In genomic region chr11:67291481-67292381, GRCh38 we compare ENCODE assay signal across 18 cellular contexts. TPM values are rescaled to one million over a fixed set of nuclear protein-coding genes. Genes with fewer than 3 reads are reported as not detected.
DNase-seq lines count a peak whose midpoint lies in the region; FAIRE-seq and TF ChIP-seq lines count a peak whose summit lies in the region.
"Had no signal": no experiment of that assay in that cellular context is flagged by ENCODE, and none has a peak within 500 bp of the region (broad histone marks: within the 10 kb centered on the region; RNA-seq: fewer than 3 reads in every experiment).

No MANE protein-coding gene starts in this region.

- peaks cover 71 to 82% (median 78%) of the 10 kb centered on the region in 11 experiments for H3K36me3 ChIP-seq in BLaER1 treated with 17β-estradiol and CSF1 and Interleukin-3, amounts not matched to agents 10 nM and 100 nM
- no peaks in the 10 kb centered on the region for H3K36me3 ChIP-seq in neural progenitor cell
- peaks cover 22% of the 10 kb centered on the region for H3K36me3 ChIP-seq in HAP-1 (replicated peaks)

- peak overlapping the region; percentile 88 to 99 (median 97) for H3K4me2 ChIP-seq in BLaER1 treated with 17β-estradiol and CSF1 and Interleukin-3, amounts not matched to agents 10 nM and 100 nM
- H3K4me2 ChIP-seq in neural progenitor cell: no peak overlapping the region
- H3K4me2 ChIP-seq: GM23338 had no signal

- peaks cover 21% of the 10 kb centered on the region for H3F3A ChIP-seq in neural progenitor cell (ENCODE audit: low read depth)

- H3K36me3 Mint-ChIP-seq in neural progenitor cell: peaks cover 35% of the 10 kb centered on the region

- peaks cover 9% of the 10 kb centered on the region for H3K27me3 Mint-ChIP-seq in neural progenitor cell (ENCODE audit: insufficient read depth, low read depth)
- H3K27me3 Mint-ChIP-seq: progenitor cell of endocrine pancreas had no signal

- peak overlapping the region; percentile 95 for H3K4me3 Mint-ChIP-seq in neural progenitor cell
- H3K4me3 Mint-ChIP-seq: GM23338 had no signal

- H3K4me3 ChIP-seq in BLaER1 treated with 17β-estradiol and CSF1 and Interleukin-3, amounts not matched to agents 10 nM and 100 nM: peak overlapping the region in 9 of 10 experiments; percentile 29 to 86 (median 77); a peak in 16 of 20 replicates
- H3K4me3 ChIP-seq in NB4 (ENCODE audit: low read depth, low read length) (peak overlapping the region; percentile 91), neural progenitor cell (no peak overlapping the region), HAP-1 (no peak overlapping the region)
- H3K4me3 ChIP-seq: GM23338 had no signal

- TF ChIP-seq POLR2A in NB4 (IDR thresholded peaks at IDR 0.05; ENCODE audit: extremely low read depth, insufficient read length) (peak; percentile 16), GM12891 (IDR thresholded peaks at IDR 0.05; ENCODE audit: low read depth, low read length) (no peak)

- H3K4me1 ChIP-seq in BLaER1 treated with 17β-estradiol and CSF1 and Interleukin-3, amounts not matched to agents 10 nM and 100 nM: peaks cover 51 to 66% (median 56%) of the 10 kb centered on the region in 10 experiments
- peaks cover 11% of the 10 kb centered on the region for H3K4me1 ChIP-seq in neural progenitor cell
- peaks cover 7% of the 10 kb centered on the region for H3K4me1 ChIP-seq in HAP-1

- H3K27ac Mint-ChIP-seq in neural progenitor cell: no peak overlapping the region
- H3K27ac Mint-ChIP-seq: GM23338, progenitor cell of endocrine pancreas had no signal

- H3K27me3 ChIP-seq in BLaER1 treated with 17β-estradiol and CSF1 and Interleukin-3, amounts not matched to agents 10 nM and 100 nM: no peaks in the 10 kb centered on the region
- H3K27me3 ChIP-seq in neural progenitor cell (no peaks in the 10 kb centered on the region), HAP-1 (ENCODE audit: low read depth) (no peaks in the 10 kb centered on the region)

- peak overlapping the region in 8 of 11 experiments; percentile 6 to 100 (median 99); a peak in 14 of 22 replicates for H3K27ac ChIP-seq in BLaER1 treated with 17β-estradiol and CSF1 and Interleukin-3, amounts not matched to agents 10 nM and 100 nM
- H3K27ac ChIP-seq in epithelial cell of prostate (peak overlapping the region; percentile 51), neural progenitor cell (no peak overlapping the region)

- peaks cover 19 to 33% (median 27%) of the 10 kb centered on the region in 11 experiments for H3K9me3 ChIP-seq in BLaER1 treated with 17β-estradiol and CSF1 and Interleukin-3, amounts not matched to agents 10 nM and 100 nM (replicated peaks in 1 of 11)
- H3K9me3 ChIP-seq in neural progenitor cell (ENCODE audit: low read depth) (no peaks in the 10 kb centered on the region), HAP-1 (no peaks in the 10 kb centered on the region)

- DNase-seq in NB4 (ENCODE audit: low read depth) (no peak), epithelial cell of prostate (ENCODE audit: low read depth, low spot score) (no peak), neural progenitor cell (ENCODE audit: low spot score) (no peak), GM12891 (ENCODE audit: insufficient read length, low spot score) (no peak), NOMO-1 treated with dmso at 0.1 percent for 144 hours (lab: John Stamatoyannopoulos, UW; ENCODE audit: unreplicated experiment) (no peak), ACHN (no peak), HAP-1 (ENCODE audit: low spot score in 2 of 2) (no peak)
- DNase-seq: activated CD8-positive, alpha-beta memory T cell treated with anti-CD3 and anti-CD28 coated beads, Interleukin-2, amount 50 U/mL, for 4 hours; anterior cingulate cortex; EL; Karpas-422; NCI-H2081; SIG-M5; stimulated activated CD4-positive, alpha-beta T cell treated with anti-CD3 and anti-CD28 coated beads, Interleukin-2, amount 100 ng/mL, for 48 hours had no signal

- in situ Hi-C loops in ACHN (cut with HindIII; ENCODE audit: low pct_ligation_motif_present, low pct_unique_long_range_greater_than_20kb, low sequenced_read_pairs) (no loop called here), HAP-1 (cut with MboI; ENCODE audit: low sequenced_read_pairs) (no loop called here)

- H3K79me2 ChIP-seq in neural progenitor cell (ENCODE audit: low read depth): peaks cover 15% of the 10 kb centered on the region

- peak overlapping the region; percentile 93 to 100 (median 99); a peak in 17 of 22 replicates for H3K9ac ChIP-seq in BLaER1 treated with 17β-estradiol and CSF1 and Interleukin-3, amounts not matched to agents 10 nM and 100 nM
- H3K9ac ChIP-seq in neural progenitor cell: no peak overlapping the region

- peaks cover 16% of the 10 kb centered on the region for H3K9me3 Mint-ChIP-seq in neural progenitor cell

- peaks cover 17% of the 10 kb centered on the region for H3K4me1 Mint-ChIP-seq in neural progenitor cell

- FAIRE-seq in GM12891 (lab: Jason Lieb, UNC): no peak
- FAIRE-seq: urothelium cell line had no signal

- TF ChIP-seq CTCF in NB4 (IDR thresholded peaks at IDR 0.05; ENCODE audit: low read depth, low read length) (no peak), neural progenitor cell (IDR thresholded peaks at IDR 0.05) (no peak)

- H4K20me1 ChIP-seq in BLaER1 treated with 17β-estradiol and CSF1 and Interleukin-3, amounts not matched to agents 10 nM and 100 nM: peaks cover 18 to 68% (median 48%) of the 10 kb centered on the region in 11 experiments; a peak in 21 of 22 replicates
- no peaks in the 10 kb centered on the region for H4K20me1 ChIP-seq in neural progenitor cell (ENCODE audit: low read depth)

- no peak overlapping the region for H2AFZ ChIP-seq in neural progenitor cell (replicated peaks)
- H2AFZ ChIP-seq: GM23338 had no signal

TF ChIP-seq in GM12891, 5 proteins besides CTCF, POLR2A, EP300 and RAD21:
- no peak for TF ChIP-seq SPI1 (IDR thresholded peaks at IDR 0.05; ENCODE audit: low read depth, low read length)
- no peak for TF ChIP-seq POU2F2 (IDR thresholded peaks at IDR 0.05; ENCODE audit: low read depth, low read length)
- no peak for TF ChIP-seq POLR2AphosphoS5 (IDR thresholded peaks at IDR 0.05; ENCODE audit: low read depth, low read length)
- TF ChIP-seq TAF1 (IDR thresholded peaks at IDR 0.05; ENCODE audit: low read depth, low read length): no peak
- TF ChIP-seq PAX5 (IDR thresholded peaks at IDR 0.05; ENCODE audit: insufficient read depth, low read length, severe bottlenecking): no peak

RNA-seq across cellular contexts. Expression of gene ANKRD13D, which starts 2.6 kb away (rescaled TPM):
- 21.0 and 29.2 TPM in 2 replicates for total RNA-seq in neural progenitor cell (ENCODE audit: low replicate concordance)
- polyA plus RNA-seq in GM12891 (2012; ENCODE audit: low read depth, missing spikeins): 18.9 TPM

RNA-seq across cellular contexts. Expression of gene SSH3, which starts 11.6 kb away (rescaled TPM):
- total RNA-seq in neural progenitor cell (ENCODE audit: low replicate concordance): 1.4 and 7.1 TPM in 2 replicates
- 1.3 TPM for polyA plus RNA-seq in GM12891 (2012; ENCODE audit: low read depth, missing spikeins)

RNA-seq across cellular contexts. Expression of gene GRK2, which starts 25.5 kb away (rescaled TPM):
- total RNA-seq in neural progenitor cell (ENCODE audit: low replicate concordance): 30.0 and 54.4 TPM in 2 replicates
- 101 TPM for polyA plus RNA-seq in GM12891 (2012; ENCODE audit: low read depth, missing spikeins)

Comparison
In these comparisons a context has a peak if more than half of its experiments do, and no peak if none do; other contexts are left out.
1. H3K4me3 ChIP-seq: peak in BLaER1 treated with 17β-estradiol and CSF1 and Interleukin-3, amounts not matched to agents 10 nM and 100 nM (9 of 10) and NB4 (single experiment); none in neural progenitor cell (single experiment) and HAP-1 (single experiment).